Comparison of ENCODE assay signal across 8 cellular contexts in genomic region chr1:197356723-197357533, GRCh38.
DNase-seq lines count a peak whose midpoint lies in the region; ATAC-seq and TF ChIP-seq lines count a peak whose summit lies in the region.

No MANE protein-coding gene starts in this region.

- no peak overlapping the region for H3K27ac ChIP-seq in MM.1S (ENCODE audit: low read length)

- H3K79me2 ChIP-seq in MM.1S (ENCODE audit: low read length), result no peaks in the 10 kb centered on the region

- no peaks in the 10 kb centered on the region for H3K9me3 ChIP-seq in MM.1S (replicated peaks; ENCODE audit: insufficient read depth, low read length)

- H2AFZ ChIP-seq in MM.1S (ENCODE audit: low read length), result no peak overlapping the region

- TF ChIP-seq CTCF in MM.1S (IDR thresholded peaks at IDR 0.05; ENCODE audit: low read length), result peak; percentile 89

- no peak overlapping the region for H3K9ac ChIP-seq in MM.1S (ENCODE audit: low read length)

- H3K9me3 Mint-ChIP-seq in activated T-cell treated with anti-CD3 and anti-CD28 coated beads, Interleukin-2, amount 50 U/mL, for 4 hours, result no peaks in the 10 kb centered on the region
- no peaks in the 10 kb centered on the region for H3K9me3 Mint-ChIP-seq in naive B cell

- H3K4me3 Mint-ChIP-seq in activated T-cell treated with anti-CD3 and anti-CD28 coated beads, Interleukin-2, amount 50 U/mL, for 4 hours, result no peak overlapping the region
- H3K4me3 Mint-ChIP-seq in naive B cell, result no peak overlapping the region

- DNase-seq in activated T-cell treated with anti-CD3 and anti-CD28 coated beads, Interleukin-2, amount 50 U/mL, for 4 hours, result no peak
- no peak for DNase-seq in activated T-cell treated with anti-CD3 and anti-CD28 coated beads, Interleukin-2, amount 50 U/mL, for 1 hour
- DNase-seq in H4 (ENCODE audit: low spot score) (peak; percentile 58), MM.1S (peak; percentile 44), naive B cell (peak; percentile 12), NCI-H187 treated with DMSO at 0.1 percent for 48 hours (lab: John Stamatoyannopoulos, UW) (no peak)

- H3F3A ChIP-seq in MM.1S (ENCODE audit: insufficient read depth, low read length), result no peaks in the 10 kb centered on the region

- no peaks in the 10 kb centered on the region for H3K36me3 Mint-ChIP-seq in activated T-cell treated with anti-CD3 and anti-CD28 coated beads, Interleukin-2, amount 50 U/mL, for 4 hours (ENCODE audit: insufficient read depth)
- H3K36me3 Mint-ChIP-seq in naive B cell, result no peaks in the 10 kb centered on the region

- no peaks in the 10 kb centered on the region for H3K27me3 Mint-ChIP-seq in activated T-cell treated with anti-CD3 and anti-CD28 coated beads, Interleukin-2, amount 50 U/mL, for 4 hours (ENCODE audit: low read depth)
- no peaks in the 10 kb centered on the region for H3K27me3 Mint-ChIP-seq in naive B cell

- H3K9me2 ChIP-seq in MM.1S (replicated peaks; ENCODE audit: insufficient read depth, low read length), result no peaks in the 10 kb centered on the region

- H3K4me3 ChIP-seq in MM.1S (ENCODE audit: low read length), result no peak overlapping the region

- peak; percentile 34 to 35 for ATAC-seq in activated T-cell treated with anti-CD3 and anti-CD28 coated beads, Interleukin-2, amount 50 U/mL, for 4 hours
- peak; percentile 96 for ATAC-seq in SK-N-SH treated with all-trans-retinoic acid at 6 μM for 48 hours
- ATAC-seq in esophagus mucosa, result peak; percentile 57
- ATAC-seq in naive B cell (ENCODE audit: low read depth in 2 of 2), result peak; percentile 21 to 35

- no peaks in the 10 kb centered on the region for H3K36me3 ChIP-seq in MM.1S (replicated peaks; ENCODE audit: insufficient read depth, low read length)

- H3K4me1 Mint-ChIP-seq in activated T-cell treated with anti-CD3 and anti-CD28 coated beads, Interleukin-2, amount 50 U/mL, for 4 hours (ENCODE audit: low read depth), result no peaks in the 10 kb centered on the region
- H3K4me1 Mint-ChIP-seq in naive B cell, result peaks cover 0 to 6% (median 0%) of the 10 kb centered on the region in 3 donors

- H3K27me3 ChIP-seq in MM.1S (replicated peaks; ENCODE audit: insufficient read depth, low read length), result no peaks in the 10 kb centered on the region

- no peaks in the 10 kb centered on the region for H3K4me1 ChIP-seq in MM.1S (ENCODE audit: low read length)

- H3K27ac Mint-ChIP-seq in naive B cell, result peak overlapping the region in 1 of 6 donors; percentile 56

- H4K20me1 ChIP-seq in MM.1S (ENCODE audit: insufficient read depth, low read length), result no peaks in the 10 kb centered on the region

- H3K4me2 ChIP-seq in MM.1S (ENCODE audit: low read depth, low read length), result no peak overlapping the region

TF ChIP-seq in SK-N-SH treated with all-trans-retinoic acid at 6 μM for 48 hours, 23 proteins besides CTCF, POLR2A, EP300 and RAD21:
- TF ChIP-seq CSRNP3 (CRISPR knock-in tag; IDR thresholded peaks at IDR 0.05) (no peak), ZFP3 (CRISPR knock-in tag; IDR thresholded peaks at IDR 0.05) (no peak), OSR1 (CRISPR knock-in tag; IDR thresholded peaks at IDR 0.05) (no peak), BACH2 (CRISPR knock-in tag; IDR thresholded peaks at IDR 0.05; ENCODE audit: borderline replicate concordance) (no peak), TSHZ2 (CRISPR knock-in tag; IDR thresholded peaks at IDR 0.05) (no peak), SNAI2 (CRISPR knock-in tag; IDR thresholded peaks at IDR 0.05) (no peak), GLIS3 (CRISPR knock-in tag; IDR thresholded peaks at IDR 0.05) (no peak), TCF4 (CRISPR knock-in tag; IDR thresholded peaks at IDR 0.05; ENCODE audit: borderline replicate concordance) (no peak), CSDC2 (CRISPR knock-in tag; IDR thresholded peaks at IDR 0.05) (no peak), ISL1 (CRISPR knock-in tag; IDR thresholded peaks at IDR 0.05) (no peak)

Comparison
In these comparisons a context has a peak if more than half of its experiments do, and no peak if none do; other contexts are left out.
1. ATAC-seq: peak in every context shown above with its lines; median percentile 96 in SK-N-SH treated with all-trans-retinoic acid at 6 μM for 48 hours; 57 in esophagus mucosa; 34 in activated T-cell treated with anti-CD3 and anti-CD28 coated beads, Interleukin-2, amount 50 U/mL, for 4 hours; 28 in naive B cell.
2. DNase-seq: peak in H4 (single experiment), MM.1S (single experiment) and naive B cell (single experiment); none in activated T-cell treated with anti-CD3 and anti-CD28 coated beads, Interleukin-2, amount 50 U/mL, for 4 hours (single experiment), activated T-cell treated with anti-CD3 and anti-CD28 coated beads, Interleukin-2, amount 50 U/mL, for 1 hour (single experiment) and NCI-H187 treated with DMSO at 0.1 percent for 48 hours (single experiment).